In genomic region chr1:44259090-44259489, GRCh38 we compare ENCODE assay signal across 7 cellular contexts.
"Had no signal": no experiment of that assay in that cellular context is flagged by ENCODE, and none has a peak within 500 bp of the region (broad histone marks: within the 10 kb centered on the region; RNA-seq: fewer than 3 reads in every experiment).

No MANE protein-coding gene starts in this region.

- DNase-seq: GM23248, GOT3, H9, HCEC 1CT, IMR-90, KG1 had no signal

- H3K27ac ChIP-seq: GM23248 had no signal

- ATAC-seq: K562 had no signal

- H3K9ac ChIP-seq: GM23248 had no signal

- H3K4me3 ChIP-seq: GM23248, K562 had no signal
